23 cellular contexts compared by ENCODE assay signal in genomic region chr3:62659660-62660059, GRCh38.
DNase-seq lines count a peak whose midpoint lies in the region; ATAC-seq and TF ChIP-seq lines count a peak whose summit lies in the region.
"Had no signal": no experiment of that assay in that cellular context is flagged by ENCODE, and none has a peak within 500 bp of the region (broad histone marks: within the 10 kb centered on the region; RNA-seq: fewer than 3 reads in every experiment).

No MANE protein-coding gene starts in this region.

- POLR2A ChIA-PET in PC-3 (lab: Charles Lee; ENCODE audit: unreplicated experiment) = no interaction called here

- H3K4me2 ChIP-seq in PC-3 (ENCODE audit: low read length) = no peak overlapping the region

- peak; percentile 1 for TF ChIP-seq CTCF in GM13977 (IDR thresholded peaks at IDR 0.05; ENCODE audit: extremely low read depth, insufficient read depth, missing control alignments)
- peak; percentile 30; the same call in 1 of the 2 replicates for TF ChIP-seq CTCF in PC-3 (conservative IDR thresholded peaks at IDR 0.05; ENCODE audit: low read depth, low read length)
- TF ChIP-seq CTCF in foreskin fibroblast (IDR thresholded peaks at IDR 0.05; ENCODE audit: low read depth, low read length) = no peak

- no peaks in the 10 kb centered on the region for H3K27me3 ChIP-seq in PC-3 (ENCODE audit: low read length)
- H3K27me3 ChIP-seq: heart left ventricle had no signal

- no peaks in the 10 kb centered on the region for H3K4me1 ChIP-seq in PC-3 (ENCODE audit: insufficient read depth, low read length)
- H3K4me1 ChIP-seq: Caco-2, HAP-1 had no signal

- DNase-seq in COLO829 (ENCODE audit: low spot score) (peak; percentile 17), GM13977 (ENCODE audit: low spot score) (no peak), PC-3 (no peak), iPS-NIHi11 (ENCODE audit: low spot score) (peak; percentile 27), NCI-H1105 (lab: John Stamatoyannopoulos, UW) (no peak), NCI-H2107 (lab: John Stamatoyannopoulos, UW) (no peak), foreskin fibroblast (no peak)
- DNase-seq: activated CD4-positive, alpha-beta T cell treated with anti-CD3 and anti-CD28 coated beads, Interleukin-2, amount 50 U/mL, for 1 hour; activated CD8-positive, alpha-beta memory T cell treated with anti-CD3 and anti-CD28 coated beads, Interleukin-2, amount 50 U/mL, for 48 hours; activated gamma-delta T cell treated with Interleukin-2 at 50 U/mL for 16 hours; amygdala; Caco-2; central memory CD4-positive, alpha-beta T cell; GF-D8; heart left ventricle; MV-4-11; natural killer cell; NCI-H2081 treated with DMSO at 0.1 percent for 48 hours; posterior cingulate gyrus; stimulated activated CD8-positive, alpha-beta memory T cell treated with anti-CD3 and anti-CD28 coated beads, Interleukin-4, amount 100 ng/mL, for 48 hours had no signal

- no peaks in the 10 kb centered on the region for H3K36me3 ChIP-seq in PC-3 (ENCODE audit: low read depth, low read length)
- H3K36me3 ChIP-seq: HAP-1, heart left ventricle had no signal

- ATAC-seq in PC-3 (no peak; the same call in 1 of the 2 replicates), GM19023 (IDR thresholded peaks at IDR 0.05; ENCODE audit: unreplicated experiment) (no peak)
- ATAC-seq: heart left ventricle, natural killer cell, Panc1 had no signal

- H3K9me2 ChIP-seq in PC-3 (replicated peaks; ENCODE audit: low read length) = no peaks in the 10 kb centered on the region

- BruUV-seq in PC-3 (replicated peaks; lab: Mats Ljungman, UMichigan) = no TSS peak

- no peak overlapping the region for H3K9ac ChIP-seq in PC-3 (ENCODE audit: low read length)

- no peaks in the 10 kb centered on the region for H3F3A ChIP-seq in PC-3 (ENCODE audit: low read length, unreplicated experiment)

- H2AFZ ChIP-seq in PC-3 (ENCODE audit: low read length) = no peak overlapping the region

- CTCF ChIA-PET in PC-3 (lab: Charles Lee) = interaction anchor here (0.5 kb wide), 1 partner anchor 355 kb away, joined by 5 read pairs; no protein-coding TSS in a partner anchor

- H3K27ac ChIP-seq in PC-3 (ENCODE audit: low read length) = no peak overlapping the region
- H3K27ac ChIP-seq: heart left ventricle had no signal

- in situ Hi-C loops in GM13977 (cut with MboI; ENCODE audit: low pct_unique_long_range_greater_than_20kb, low sequenced_read_pairs, unreplicated experiment) = no loop called here

- intact Hi-C loops in PC-3 (cut with micrococcal nuclease) = no loop called here

- H4K20me1 ChIP-seq in PC-3 (ENCODE audit: low read length) = no peaks in the 10 kb centered on the region

- no peak overlapping the region for H3K4me3 ChIP-seq in PC-3 (ENCODE audit: low read length)
- H3K4me3 ChIP-seq in foreskin fibroblast (ENCODE audit: low read depth in 1 of 2, low read length in 2 of 2) = no peak overlapping the region
- H3K4me3 ChIP-seq: HAP-1, heart left ventricle had no signal

- H3K79me2 ChIP-seq in PC-3 (ENCODE audit: low read length) = no peaks in the 10 kb centered on the region

- H3K9me3 ChIP-seq in PC-3 (ENCODE audit: low read length) = no peaks in the 10 kb centered on the region
- H3K9me3 ChIP-seq: Caco-2, HAP-1, heart left ventricle had no signal

Comparison
In these comparisons a context has a peak if more than half of its experiments do, and no peak if none do; other contexts are left out.
1. DNase-seq: peak in COLO829 (single experiment) and iPS-NIHi11 (single experiment); none in GM13977 (single experiment), PC-3 (single experiment), NCI-H1105 (single experiment), NCI-H2107 (single experiment) and foreskin fibroblast (0 of 2).